8 cellular contexts compared by ENCODE assay signal in the genomic region with DNA sequence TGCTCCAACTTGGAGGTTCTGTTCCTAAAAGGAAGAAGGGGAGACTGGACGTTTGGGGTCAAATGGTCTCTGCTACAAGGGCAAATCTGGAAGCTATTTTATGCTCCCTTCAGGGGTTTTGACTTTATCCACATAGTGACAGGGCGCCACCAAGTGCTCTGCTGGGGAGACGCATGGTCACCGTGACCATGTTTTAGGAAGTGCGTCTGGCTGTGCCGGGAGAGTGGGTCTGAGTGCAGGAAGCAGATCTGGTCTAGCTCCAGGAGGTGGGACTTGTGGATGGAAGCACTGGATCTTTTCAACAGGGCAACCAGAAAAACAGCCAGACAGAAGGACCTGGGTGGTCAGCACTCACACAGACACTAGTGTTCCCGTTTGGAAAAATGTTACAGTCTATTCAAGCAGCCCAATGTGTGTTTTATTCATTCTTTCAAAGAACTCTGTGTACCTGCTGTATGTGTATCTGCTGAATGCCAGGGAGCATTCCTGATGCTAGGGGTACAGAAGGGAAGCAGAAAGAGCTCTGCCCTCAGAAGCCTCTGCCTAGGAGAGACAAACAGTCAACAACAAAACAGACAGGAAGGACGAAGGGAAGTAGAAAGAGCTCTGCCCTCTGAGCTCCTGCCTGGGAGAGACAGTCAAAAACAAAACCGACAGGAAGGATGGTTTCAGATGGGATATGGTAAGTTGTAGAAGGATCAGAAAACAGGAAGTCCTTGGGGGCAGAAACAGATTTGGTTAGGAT. TPM values are rescaled to one million over a fixed set of nuclear protein-coding genes. Genes with fewer than 3 reads are reported as not detected.
DNase-seq lines count a peak whose midpoint lies in the region; ATAC-seq and TF ChIP-seq lines count a peak whose summit lies in the region.

No MANE protein-coding gene starts in this region.

- peak; percentile 42 for DNase-seq in AG09319 (ENCODE audit: extremely low read depth, low read depth)
- DNase-seq in NOMO-1 treated with DMSO at 0.1 percent for 48 hours (lab: John Stamatoyannopoulos, UW; ENCODE audit: unreplicated experiment): peak; percentile 81
- peak; percentile 54 for DNase-seq in activated T-cell treated with anti-CD3 and anti-CD28 coated beads for 1 hour (ENCODE audit: low read depth)
- peak; percentile 76 for DNase-seq in myocyte (ENCODE audit: low read depth)
- peak; percentile 54 for DNase-seq in stromal cell of bone marrow (ENCODE audit: low read depth)

- ATAC-seq in GM18867 (IDR thresholded peaks at IDR 0.05; ENCODE audit: unreplicated experiment): peak; percentile 79
- peak; percentile 90 for ATAC-seq in HG03342 (IDR thresholded peaks at IDR 0.05; ENCODE audit: unreplicated experiment)
- ATAC-seq in esophagus mucosa: peak; percentile 64

- peak; percentile 96 for TF ChIP-seq CTCF in AG09319 (IDR thresholded peaks at IDR 0.05; ENCODE audit: low read depth, low read length)

RNA-seq across cellular contexts. Expression of a gene that starts 14.3 kb away (rescaled TPM):
- total RNA-seq in esophagus mucosa (140 TPM), myocyte (17.8 and 36.9 TPM in 2 replicates)
- polyA plus RNA-seq in myocyte (2012): 14.4 TPM

Comparison
In these comparisons a context has a peak if more than half of its experiments do, and no peak if none do; other contexts are left out.
1. Peak in every context shown above with its lines: DNase-seq and ATAC-seq.